28 cellular contexts compared by ENCODE assay signal in the genomic region with DNA sequence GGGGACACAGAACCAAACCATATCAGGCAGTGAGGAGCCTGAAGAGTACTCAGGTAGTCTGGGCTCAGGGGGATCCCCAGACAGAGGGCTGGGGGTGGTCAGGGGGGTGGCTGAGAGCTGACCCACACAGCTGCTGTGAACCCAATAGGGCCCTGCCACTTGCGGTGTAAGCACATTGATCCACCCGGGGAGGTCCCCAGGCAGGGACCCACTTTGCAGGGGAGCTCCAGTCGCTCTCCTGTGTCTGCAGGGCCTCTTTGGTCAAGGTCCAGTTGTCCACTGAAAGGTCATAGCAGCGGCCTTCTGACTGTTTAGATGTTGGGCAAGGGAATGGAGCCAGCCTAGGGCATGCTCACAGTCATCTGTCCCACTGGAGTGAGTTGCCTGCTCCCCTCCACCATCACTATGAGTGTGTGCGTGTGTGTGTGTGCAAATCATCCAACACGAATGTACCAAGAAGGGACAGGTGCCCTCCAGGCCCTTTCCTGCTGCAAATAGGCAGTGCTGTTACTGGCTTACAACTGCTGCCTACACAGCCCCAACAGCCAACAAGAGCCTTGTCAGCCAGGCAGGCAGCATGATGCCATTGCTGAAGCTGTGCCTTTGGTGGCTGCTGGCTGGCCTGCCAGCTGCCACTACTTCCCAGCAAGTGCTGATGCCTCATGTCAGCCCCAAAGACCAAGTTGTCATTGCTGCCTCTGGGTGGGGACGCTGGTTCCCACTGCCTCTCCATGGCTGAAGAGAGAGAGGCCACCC.
"Had no signal": no experiment of that assay in that cellular context is flagged by ENCODE, and none has a peak within 500 bp of the region (broad histone marks: within the 10 kb centered on the region; RNA-seq: fewer than 3 reads in every experiment).

No MANE protein-coding gene starts in this region.

- H3K4me1 ChIP-seq: adrenal gland, body of pancreas, prostate gland, stomach, thyroid gland, upper lobe of left lung had no signal

- FAIRE-seq: frontal cortex, TTC549 had no signal

- ATAC-seq: body of pancreas; left cardiac atrium; natural killer cell treated with Interleukin-12 subunit alpha and Interleukin-12 subunit beta and Interleukin-15 and Interleukin-18, amount 100 ng/mL, for 72 hours; stimulated activated naive B cell treated with anti-CD40 and anti-IgM and Interleukin-4, amounts not matched to agents 10 μg/mL and 1 μg/mL and 100 μg/mL, for 72 hours had no signal

- H3K27me3 ChIP-seq: adrenal gland, body of pancreas, cardiac muscle cell, dorsolateral prefrontal cortex, ovary, stomach, thyroid gland, upper lobe of left lung had no signal

- H3K27ac ChIP-seq: adrenal gland, body of pancreas, cardiac muscle cell, coronary artery, dorsolateral prefrontal cortex, ovary, prostate gland, stomach, thyroid gland, upper lobe of left lung, VCaP had no signal

- DNase-seq: activated CD4-positive, alpha-beta T cell treated with anti-CD3 and anti-CD28 coated beads for 4 hours; activated CD4-positive, alpha-beta T cell treated with anti-CD3 and anti-CD28 coated beads, Interleukin-2, amount 50 U/mL, for 4 hours; activated effector memory CD4-positive, alpha-beta T cell treated with Interleukin-2 at 50 U/mL for 16 hours; activated naive CD4-positive, alpha-beta T cell treated with anti-CD3 and anti-CD28 coated beads for 36 hours; activated naive CD8-positive, alpha-beta T cell treated with anti-CD3 and anti-CD28 coated beads for 36 hours; adrenal gland; body of pancreas; cerebellar nuclear complex; dorsolateral prefrontal cortex; effector memory CD4-positive, alpha-beta T cell; islet precursor cell; left cardiac atrium; ovary; retina; stimulated activated CD4-positive, alpha-beta T cell treated with anti-CD3 and anti-CD28 coated beads, Interleukin-15, amount 100 ng/mL, for 24 hours; stimulated activated CD4-positive, alpha-beta T cell treated with anti-CD3 and anti-CD28 coated beads, Interleukin-2, amount 100 ng/mL, for 24 hours; stimulated activated naive B cell treated with anti-CD40 and anti-IgM and Interleukin-4, amounts not matched to agents 10 μg/mL and 1 μg/mL and 100 μg/mL, for 72 hours; stomach; T-helper 9 cell; thyroid gland; upper lobe of left lung had no signal

- H3K4me3 ChIP-seq: adrenal gland, body of pancreas, cardiac muscle cell, coronary artery, dorsolateral prefrontal cortex, ovary, prostate gland, stomach, thyroid gland, upper lobe of left lung had no signal

- H3K9me3 ChIP-seq: adrenal gland, body of pancreas, ovary, prostate gland, stomach, thyroid gland, upper lobe of left lung had no signal

- H3K36me3 ChIP-seq: adrenal gland, cardiac muscle cell, ovary, prostate gland, stomach, thyroid gland, upper lobe of left lung had no signal
